Comparison of ENCODE assay signal across 7 cellular contexts in genomic region chr19:52601974-52602366, GRCh38. TPM values are rescaled to one million over a fixed set of nuclear protein-coding genes. Genes with fewer than 3 reads are reported as not detected.
DNase-seq lines count a peak whose midpoint lies in the region; ATAC-seq and TF ChIP-seq lines count a peak whose summit lies in the region.
"Not testable (repeated sequence)": the region's sequence is repeated elsewhere in the genome, so short reads cannot be mapped to it uniquely, and the experiment has no call there.

No MANE protein-coding gene starts in this region.

- in situ Hi-C loops in mammary epithelial cell (cut with MboI; ENCODE audit: low sequenced_read_pairs in 2 of 2): not testable (repeated sequence)

- not testable (repeated sequence) for H3K27me3 Mint-ChIP-seq in glutamatergic neuron (ENCODE audit: unreplicated experiment)

- H2AK5ac ChIP-seq in mesendoderm (ENCODE audit: low read length): not testable (repeated sequence)

- peak overlapping the region; percentile 97 for H2AFZ ChIP-seq in mammary epithelial cell (ENCODE audit: low read depth, low read length)

- BruUV-seq in mammary epithelial cell (replicated peaks; lab: Mats Ljungman, UMichigan): not testable (repeated sequence)

- intact Hi-C loops in mammary epithelial cell (cut with micrococcal nuclease) (loop anchor here (2.0 to 5.0 kb wide), 2 partner anchors 75 to 145 kb away; partner anchors contain the start of gene ZNF808), sciatic nerve (cut with DNase I) (loop anchor here (10.0 kb wide), 1 partner anchor 83 kb away; no protein-coding TSS in a partner anchor)

- not testable (repeated sequence) for H3K27me3 ChIP-seq in mammary epithelial cell (ENCODE audit: insufficient read depth, low read length); mesendoderm (ENCODE audit: insufficient read depth, low read length, poor library complexity)

- not testable (repeated sequence) for H4K5ac ChIP-seq in mesendoderm (ENCODE audit: low read length)

- not testable (repeated sequence) for H3K9ac ChIP-seq in mammary epithelial cell (ENCODE audit: insufficient read depth, low read length)
- H3K9ac ChIP-seq in mesendoderm (ENCODE audit: low read length): peak overlapping the region; percentile 91

- ATAC-seq in sciatic nerve: peak; percentile 38

- H3K27ac Mint-ChIP-seq in glutamatergic neuron (ENCODE audit: unreplicated experiment): peak overlapping the region; percentile 76

- not testable (repeated sequence) for H3K36me3 ChIP-seq in mammary epithelial cell (ENCODE audit: insufficient read depth, low read length); mesendoderm (ENCODE audit: control insufficient read depth, insufficient read depth, low read length)

- not testable (repeated sequence) for H2BK5ac ChIP-seq in mesendoderm (ENCODE audit: low read length)

- peaks cover 13% of the 10 kb centered on the region for H3K36me3 Mint-ChIP-seq in glutamatergic neuron (ENCODE audit: unreplicated experiment)

- not testable (repeated sequence) for H4K20me1 ChIP-seq in mammary epithelial cell (ENCODE audit: insufficient read depth, low read length)

- H3K27ac ChIP-seq in VCaP: peak overlapping the region; percentile 72
- H3K27ac ChIP-seq in mammary epithelial cell (ENCODE audit: insufficient read depth, low read depth, low read length); mesendoderm (ENCODE audit: low read depth, low read length): not testable (repeated sequence)

- H3K9me3 ChIP-seq in mammary epithelial cell (replicated peaks; ENCODE audit: insufficient read depth, low read length): peaks cover 25% of the 10 kb centered on the region

- H3K4me1 ChIP-seq in mammary epithelial cell (ENCODE audit: insufficient read depth, low read length): peaks cover 12% of the 10 kb centered on the region
- H3K4me1 ChIP-seq in mesendoderm (ENCODE audit: control insufficient read depth, low read depth, low read length): not testable (repeated sequence)

- not testable (repeated sequence) for H2BK15ac ChIP-seq in mesendoderm (replicated peaks; ENCODE audit: low read depth)

- not testable (repeated sequence) for H3K4me1 Mint-ChIP-seq in glutamatergic neuron (ENCODE audit: low read depth, unreplicated experiment)

- dilution Hi-C loops in mammary epithelial cell (cut with HindIII; ENCODE audit: low sequenced_read_pairs): not testable (repeated sequence)

- H3K18ac ChIP-seq in mesendoderm (ENCODE audit: low read length): not testable (repeated sequence)

- 57% methylated on average over 3 of the region's 3 CpGs for WGBS in mammary epithelial cell (ENCODE audit: low coverage, missing lambda C conversion rate)
- no CpG with 5 or more reads among the region's 3 CpGs for WGBS in mesendoderm (ENCODE audit: extremely low coverage, insufficient coverage, low lambda C conversion rate)

- H3K4me3 ChIP-seq in mammary epithelial cell (replicated peaks in 1 of 3; ENCODE audit: insufficient read depth in 1 of 3, low read depth in 2 of 3, low read length in 3 of 3) (peak overlapping the region; percentile 63 to 69 (median 66)), mesendoderm (ENCODE audit: low read length) (peak overlapping the region; percentile 82)

- not testable (repeated sequence) for H3K79me1 ChIP-seq in mesendoderm (ENCODE audit: low read length)

- CTCF ChIA-PET in mammary epithelial cell (lab: Charles Lee; ENCODE audit: low non-redundant PET): not testable (repeated sequence)

- 0 out of 2 replicates have a peak, but pooled peaks have one; percentile 19 for TF ChIP-seq CTCF in VCaP (conservative IDR thresholded peaks at IDR 0.05)
- not testable (repeated sequence) for TF ChIP-seq CTCF in mammary epithelial cell (conservative IDR thresholded peaks at IDR 0.05 in 1 of 2, IDR thresholded peaks at IDR 0.05 in 1 of 2; ENCODE audit: extremely low read depth in 1 of 2, insufficient read depth in 1 of 2, low read depth in 1 of 2, low read length in 2 of 2); glutamatergic neuron (IDR thresholded peaks at IDR 0.05; ENCODE audit: partially characterized antibody, unreplicated experiment)

- not testable (repeated sequence) for H3K23ac ChIP-seq in mesendoderm (ENCODE audit: low read length)

- H3K9me3 Mint-ChIP-seq in glutamatergic neuron (ENCODE audit: unreplicated experiment): not testable (repeated sequence)

- H3K56ac ChIP-seq in mesendoderm (ENCODE audit: low read length): peak overlapping the region; percentile 91

- H3K4me2 ChIP-seq in mammary epithelial cell (ENCODE audit: insufficient read depth, low read depth, low read length) (peak overlapping the region; percentile 99), mesendoderm (ENCODE audit: low read length) (peak overlapping the region; percentile 66)

- not testable (repeated sequence) for H4K8ac ChIP-seq in mesendoderm (ENCODE audit: low read depth, low read length)

- H2BK120ac ChIP-seq in mesendoderm (ENCODE audit: low read depth, low read length): not testable (repeated sequence)

- H3K4me3 Mint-ChIP-seq in glutamatergic neuron (ENCODE audit: unreplicated experiment): peak overlapping the region; percentile 93

- peaks cover 23% of the 10 kb centered on the region for H3K79me2 ChIP-seq in mammary epithelial cell (ENCODE audit: insufficient read depth, low read length)
- not testable (repeated sequence) for H3K79me2 ChIP-seq in mesendoderm (ENCODE audit: control insufficient read depth, insufficient read depth, low read length)

- not testable (repeated sequence) for H3K4ac ChIP-seq in mesendoderm (ENCODE audit: low read depth, low read length)

- DNase-seq in GM03348 (ENCODE audit: low spot score) (peak; percentile 21), NCI-H748 (lab: John Stamatoyannopoulos, UW; ENCODE audit: unreplicated experiment) (peak; percentile 44), mammary epithelial cell (peak; percentile 11), mesendoderm (peak; percentile 35)
- DNase-seq in glutamatergic neuron; sciatic nerve (ENCODE audit: low spot score): not testable (repeated sequence)

RNA-seq across cellular contexts. Expression of gene ZNF701, which starts 31.9 kb away (rescaled TPM):
- total RNA-seq in mammary epithelial cell: 10 to 100 TPM; 10.8 to 13.2 TPM
- polyA plus RNA-seq in mammary epithelial cell: 5.1 TPM
- polyA minus RNA-seq in mammary epithelial cell: 9.5 TPM
- total RNA-seq in glutamatergic neuron (ENCODE audit: unreplicated experiment): 22.8 TPM
- polyA plus RNA-seq in mesendoderm (2013, experiment 1 of 2): 11.5 TPM
- 11.2 TPM for polyA plus RNA-seq in mesendoderm (2013, experiment 2 of 2)
- total RNA-seq in sciatic nerve: 22.4 TPM

RNA-seq across cellular contexts. Expression of gene ZNF83, which starts 36.2 kb away (rescaled TPM):
- total RNA-seq in mammary epithelial cell (10 to 100 TPM; 54.7 to 59.7 TPM), glutamatergic neuron (ENCODE audit: unreplicated experiment) (62.3 TPM), sciatic nerve (68.6 TPM)
- polyA plus RNA-seq in mammary epithelial cell: 17.4 TPM
- polyA minus RNA-seq in mammary epithelial cell: 30.6 TPM
- polyA plus RNA-seq in mesendoderm (2013, experiment 1 of 2): 14.9 TPM
- polyA plus RNA-seq in mesendoderm (2013, experiment 2 of 2): 14.0 TPM
